ENCODE assay signal across 1 cellular context in genomic region chr14:102819176-102819628, GRCh38.
A peak's percentile ranks its signal among the peaks of the same experiment; 100 is the strongest.
TF ChIP-seq lines count a peak whose summit lies in the region.

No MANE protein-coding gene starts in this region.

TF ChIP-seq in GM12878, 131 proteins besides CTCF, POLR2A, EP300 and RAD21 (continued from another document and continues in another):
- TF ChIP-seq CEBPZ (IDR thresholded peaks at IDR 0.05; ENCODE audit: low read depth, low read length) (no peak), NKRF (conservative IDR thresholded peaks at IDR 0.05) (peak; percentile 71), FOS (IDR thresholded peaks at IDR 0.05; ENCODE audit: borderline replicate concordance, extremely low read depth, insufficient read length) (no peak), CREM (IDR thresholded peaks at IDR 0.05; ENCODE audit: low read depth) (peak; percentile 82; the same call in 1 of the 2 replicates), ZBTB40 (IDR thresholded peaks at IDR 0.05; ENCODE audit: borderline replicate concordance) (no peak; the same call in 1 of the 2 replicates), KAT2A (conservative IDR thresholded peaks at IDR 0.05; ENCODE audit: control insufficient read depth, low read depth, low read length) (no peak), RELB (IDR thresholded peaks at IDR 0.05; ENCODE audit: low read depth) (peak; percentile 98), IKZF2 (IDR thresholded peaks at IDR 0.05) (peak; percentile 98), MAX (IDR thresholded peaks at IDR 0.05; ENCODE audit: low read depth, low read length) (peak; percentile 95), WRNIP1 (IDR thresholded peaks at IDR 0.05; ENCODE audit: borderline replicate concordance, low read depth, low read length) (no peak), SMC3 (IDR thresholded peaks at IDR 0.05; ENCODE audit: borderline replicate concordance, low read length) (peak; percentile 41; the same call in 1 of the 2 replicates), CBX3 (IDR thresholded peaks at IDR 0.05; ENCODE audit: borderline replicate concordance, low read depth) (no peak), TAF1 (IDR thresholded peaks at IDR 0.05; ENCODE audit: borderline replicate concordance, low read depth, low read length) (0 out of 2 replicates have a peak, but pooled peaks have one; percentile 26), MTA3 (IDR thresholded peaks at IDR 0.05; ENCODE audit: borderline replicate concordance, low read length) (peak; percentile 35; the same call in 1 of the 2 replicates), ZZZ3 (IDR thresholded peaks at IDR 0.05; ENCODE audit: control insufficient read depth, insufficient read length, low read depth) (no peak), IRF3 (IDR thresholded peaks at IDR 0.05) (no peak), SMAD5 (IDR thresholded peaks at IDR 0.05; ENCODE audit: low read depth) (no peak), HDAC6 (IDR thresholded peaks at IDR 0.05; ENCODE audit: unreplicated experiment) (no peak), RB1 (IDR thresholded peaks at IDR 0.05; ENCODE audit: borderline replicate concordance) (no peak), USF2 (IDR thresholded peaks at IDR 0.05; ENCODE audit: borderline replicate concordance, low read depth, low read length) (peak; percentile 52; the same call in 1 of the 2 replicates), ELK1 (IDR thresholded peaks at IDR 0.05; ENCODE audit: low read depth, low read length) (peak; percentile 23; the same call in 1 of the 2 replicates), E2F4 (IDR thresholded peaks at IDR 0.05; ENCODE audit: low read depth, low read length) (no peak), BMI1 (IDR thresholded peaks at IDR 0.05; ENCODE audit: borderline replicate concordance) (peak; percentile 27; the same call in 1 of the 2 replicates), ATF2 (IDR thresholded peaks at IDR 0.05; ENCODE audit: low read length) (0 out of 2 replicates have a peak, but pooled peaks have one; percentile 42), NFIC (IDR thresholded peaks at IDR 0.05; ENCODE audit: low read depth, low read length) (peak; percentile 71; the same call in 1 of the 2 replicates), YBX1 (IDR thresholded peaks at IDR 0.05) (no peak), SREBF1 (IDR thresholded peaks at IDR 0.05; ENCODE audit: low read length) (no peak), GABPA (IDR thresholded peaks at IDR 0.05; ENCODE audit: low read depth) (no peak), MTA2 (IDR thresholded peaks at IDR 0.05; ENCODE audit: low read depth) (peak; percentile 79; the same call in 1 of the 2 replicates), MXI1 (IDR thresholded peaks at IDR 0.05; ENCODE audit: low read depth, low read length) (peak; percentile 96), REST (IDR thresholded peaks at IDR 0.05; ENCODE audit: low read depth, low read length) (peak; percentile 36; the same call in 1 of the 2 replicates), NFXL1 (IDR thresholded peaks at IDR 0.05; ENCODE audit: borderline replicate concordance) (no peak)
